Comparison of ENCODE assay signal across 21 cellular contexts in the genomic region with DNA sequence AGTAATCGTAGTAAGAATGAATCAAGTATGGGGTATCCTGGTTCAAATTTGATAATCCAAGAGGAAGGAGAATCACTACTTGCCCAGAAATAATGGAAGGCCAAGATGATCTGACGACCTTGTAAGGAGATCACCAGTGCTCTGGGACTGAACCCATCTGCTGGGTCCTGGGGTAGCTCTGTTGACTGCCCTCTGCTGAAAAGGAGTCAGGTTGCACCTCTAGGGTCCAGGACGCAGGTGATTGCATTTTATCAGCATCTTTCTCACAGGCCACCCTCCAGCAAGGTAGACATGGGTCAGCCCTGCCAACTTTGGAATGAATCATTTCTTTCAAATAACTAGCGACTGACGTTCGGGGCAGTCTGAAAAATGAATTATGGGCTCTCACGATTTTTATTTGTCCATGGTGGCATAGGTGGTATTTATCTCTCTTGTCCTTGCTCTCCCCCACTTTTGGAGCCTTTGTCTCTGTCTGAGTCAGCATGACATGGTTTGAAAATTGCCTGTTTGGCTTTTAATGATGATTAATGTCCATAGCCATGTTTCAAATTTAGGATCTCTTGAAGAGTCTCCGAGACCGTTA.
DNase-seq lines count a peak whose midpoint lies in the region; ATAC-seq, FAIRE-seq and TF ChIP-seq lines count a peak whose summit lies in the region.
"Had no signal": no experiment of that assay in that cellular context is flagged by ENCODE, and none has a peak within 500 bp of the region (broad histone marks: within the 10 kb centered on the region; RNA-seq: fewer than 3 reads in every experiment).

No MANE protein-coding gene starts in this region.

- TF ChIP-seq POLR2A in A549 (IDR thresholded peaks at IDR 0.05; ENCODE audit: low read length) (no peak), H1 (IDR thresholded peaks at IDR 0.05; ENCODE audit: control extremely low read depth in 1 of 2, low read depth in 2 of 2, low read length in 2 of 2) (no peak)

- H3K36me3 ChIP-seq in H1 (ENCODE audit: control insufficient read depth in 2 of 4, insufficient read depth in 4 of 4, low read length in 3 of 4) (peaks cover 0 to 2% (median 0%) of the 10 kb centered on the region in 4 experiments; a peak in 1 of 8 replicates), SK-N-SH (replicated peaks in 1 of 2; ENCODE audit: control insufficient read depth in 1 of 2, insufficient read depth in 2 of 2, low read length in 1 of 2) (no peaks in the 10 kb centered on the region)
- H3K36me3 ChIP-seq: left lung had no signal

- H2AFZ ChIP-seq in H9 (ENCODE audit: low read length) (no peak overlapping the region), H1 (ENCODE audit: low read length) (no peak overlapping the region), SK-N-SH (ENCODE audit: low read depth) (no peak overlapping the region)

- no peaks in the 10 kb centered on the region for H3K9me3 Mint-ChIP-seq in H9
- H3K9me3 Mint-ChIP-seq in activated CD8-positive, alpha-beta T cell treated with anti-CD3 and anti-CD28 coated beads, Interleukin-2, amount 10 ng/mL, durations not matched to agents 7 days and 5 days (ENCODE audit: insufficient read depth), result no peaks in the 10 kb centered on the region
- peaks cover 0 to 3% (median 0%) of the 10 kb centered on the region in 9 donors for H3K9me3 Mint-ChIP-seq in naive thymus-derived CD8-positive, alpha-beta T cell
- H3K9me3 Mint-ChIP-seq: activated naive CD4-positive, alpha-beta T cell treated with anti-CD3 and anti-CD28 coated beads, Interleukin-2, amount 50 U/mL, for 24 hours; activated T-cell treated with anti-CD3 and anti-CD28 coated beads, Interleukin-2, amount 50 U/mL, for 24 hours; CD4-positive, alpha-beta T cell had no signal

- no peaks in the 10 kb centered on the region for H3K27me3 Mint-ChIP-seq in H9 (ENCODE audit: low read depth)
- no peaks in the 10 kb centered on the region for H3K27me3 Mint-ChIP-seq in activated CD8-positive, alpha-beta T cell treated with anti-CD3 and anti-CD28 coated beads, Interleukin-2, amount 10 ng/mL, durations not matched to agents 7 days and 5 days (ENCODE audit: low read depth)
- H3K27me3 Mint-ChIP-seq in naive thymus-derived CD8-positive, alpha-beta T cell, result no peaks in the 10 kb centered on the region
- H3K27me3 Mint-ChIP-seq: activated naive CD4-positive, alpha-beta T cell treated with anti-CD3 and anti-CD28 coated beads, Interleukin-2, amount 50 U/mL, for 24 hours; activated T-cell treated with anti-CD3 and anti-CD28 coated beads, Interleukin-2, amount 50 U/mL, for 24 hours; CD4-positive, alpha-beta T cell had no signal

- H3K27ac Mint-ChIP-seq in H9, result peak overlapping the region in 1 of 3 experiments; percentile 63; a peak in 1 of 7 replicates
- no peak overlapping the region for H3K27ac Mint-ChIP-seq in activated CD8-positive, alpha-beta T cell treated with anti-CD3 and anti-CD28 coated beads, Interleukin-2, amount 10 ng/mL, durations not matched to agents 7 days and 5 days
- peak overlapping the region in 1 of 10 donors; percentile 4 for H3K27ac Mint-ChIP-seq in naive thymus-derived CD8-positive, alpha-beta T cell
- H3K27ac Mint-ChIP-seq: activated naive CD4-positive, alpha-beta T cell treated with anti-CD3 and anti-CD28 coated beads, Interleukin-2, amount 50 U/mL, for 24 hours; activated T-cell treated with anti-CD3 and anti-CD28 coated beads, Interleukin-2, amount 50 U/mL, for 24 hours; CD4-positive, alpha-beta T cell had no signal

- no peak overlapping the region; a peak in 2 of 6 replicates for H3K27ac ChIP-seq in A549
- H3K27ac ChIP-seq in H9 (ENCODE audit: insufficient read length, low read depth, low read length), result no peak overlapping the region
- H3K27ac ChIP-seq in H1 (ENCODE audit: low read depth, low read length), result no peak overlapping the region
- peak overlapping the region in 1 of 2 experiments; percentile 84; a peak in 2 of 4 replicates for H3K27ac ChIP-seq in SK-N-SH (ENCODE audit: low read depth in 2 of 2, low read length in 1 of 2)
- H3K27ac ChIP-seq: coronary artery, left lung had no signal

- no peak overlapping the region for H2BK120ac ChIP-seq in H9 (ENCODE audit: low read depth, low read length, poor library complexity, severe bottlenecking)
- no peak overlapping the region for H2BK120ac ChIP-seq in H1 (replicated peaks; ENCODE audit: low read depth, low read length)

- no peaks in the 10 kb centered on the region for H3K79me2 ChIP-seq in H9 (ENCODE audit: insufficient read depth, low read length)
- H3K79me2 ChIP-seq in H1 (ENCODE audit: control insufficient read depth in 1 of 2, insufficient read depth in 2 of 2, low read length in 2 of 2), result peaks cover 0 to 41% of the 10 kb centered on the region in 2 experiments; a peak in 2 of 4 replicates
- no peaks in the 10 kb centered on the region; the same call in 1 of the 2 replicates for H3K79me2 ChIP-seq in SK-N-SH (ENCODE audit: insufficient read depth)

- H3K4me2 ChIP-seq in A549 (no peak overlapping the region), H9 (ENCODE audit: insufficient read depth, insufficient read length, low read length) (no peak overlapping the region), H1 (ENCODE audit: insufficient read depth in 1 of 2, low read depth in 2 of 2, low read length in 2 of 2) (no peak overlapping the region), SK-N-SH (no peak overlapping the region)

- no peak overlapping the region for H2BK15ac ChIP-seq in H9 (ENCODE audit: low read depth, low read length)
- H2BK15ac ChIP-seq in H1 (ENCODE audit: low read length), result no peak overlapping the region

- no peak overlapping the region for H4K8ac ChIP-seq in H9 (replicated peaks; ENCODE audit: insufficient read length, low read depth, low read length)
- H4K8ac ChIP-seq in H1 (ENCODE audit: extremely low read depth, insufficient read depth, low read length), result no peak overlapping the region; the same call in 1 of the 2 replicates

- TF ChIP-seq CTCF in A549 (IDR thresholded peaks at IDR 0.05), result no peak
- TF ChIP-seq CTCF in H9 (conservative IDR thresholded peaks at IDR 0.05), result peak; percentile 45; the same call in 2 of the 3 replicates
- TF ChIP-seq CTCF in H1 (IDR thresholded peaks at IDR 0.05; ENCODE audit: control extremely low read depth in 1 of 3, insufficient read depth in 1 of 3, low read depth in 1 of 3, low read length in 3 of 3), result peak; percentile 30 to 46 (median 31); a peak in 3 of 4 replicates
- no peak for TF ChIP-seq CTCF in SK-N-SH (IDR thresholded peaks at IDR 0.05)
- TF ChIP-seq CTCF in foreskin fibroblast (IDR thresholded peaks at IDR 0.05; ENCODE audit: low read depth, low read length), result no peak

- H3F3A ChIP-seq in SK-N-SH (replicated peaks; ENCODE audit: insufficient read depth), result peaks cover 27% of the 10 kb centered on the region

- H2BK12ac ChIP-seq in H9 (ENCODE audit: insufficient read length, low read depth, low read length) (no peak overlapping the region), H1 (ENCODE audit: low read depth, low read length) (no peak overlapping the region)

- no peak overlapping the region for H4K5ac ChIP-seq in H9 (ENCODE audit: insufficient read length, low read depth, low read length)
- H4K5ac ChIP-seq in H1 (ENCODE audit: insufficient read length, low read depth, low read length), result no peak overlapping the region

- H2BK5ac ChIP-seq in H9 (ENCODE audit: insufficient read length, low read length) (no peak overlapping the region), H1 (ENCODE audit: low read depth, low read length) (no peak overlapping the region)

- H2AK5ac ChIP-seq in H9 (ENCODE audit: insufficient read length, low read length) (no peak overlapping the region), H1 (ENCODE audit: low read depth, low read length) (no peak overlapping the region)

- H3K4me1 ChIP-seq in A549, result peaks cover 24% of the 10 kb centered on the region
- H3K4me1 ChIP-seq in H9 (ENCODE audit: insufficient read depth, low read length), result peaks cover 1% of the 10 kb centered on the region; the same call in 1 of the 2 replicates
- peaks cover 0 to 8% (median 3%) of the 10 kb centered on the region in 4 experiments; a peak in 2 of 7 replicates for H3K4me1 ChIP-seq in H1 (replicated peaks in 1 of 4; ENCODE audit: control insufficient read depth in 3 of 4, insufficient read depth in 4 of 4, low read length in 3 of 4)
- peaks cover 22 to 66% of the 10 kb centered on the region in 2 experiments for H3K4me1 ChIP-seq in SK-N-SH (ENCODE audit: control insufficient read depth in 1 of 2, insufficient read depth in 2 of 2, low read depth in 1 of 2, low read length in 1 of 2)

- no peak overlapping the region for H3T11ph ChIP-seq in H9 (ENCODE audit: low read length)

- TF ChIP-seq EP300 in A549 (IDR thresholded peaks at IDR 0.05) (no peak), H1 (IDR thresholded peaks at IDR 0.05; ENCODE audit: borderline replicate concordance in 1 of 2, low read depth in 2 of 2, low read length in 2 of 2) (no peak), SK-N-SH (IDR thresholded peaks at IDR 0.05; ENCODE audit: borderline replicate concordance in 1 of 2, low read depth in 1 of 2, low read length in 1 of 2) (no peak)

- peak; percentile 10 to 71; a peak in 3 of 6 replicates for ATAC-seq in A549
- ATAC-seq in activated CD8-positive, alpha-beta T cell treated with anti-CD3 and anti-CD28 coated beads, Interleukin-2, amount 10 ng/mL, durations not matched to agents 7 days and 5 days, result no peak
- ATAC-seq in naive thymus-derived CD8-positive, alpha-beta T cell, result no peak
- ATAC-seq: left lung, sciatic nerve had no signal

- H3K27me3 ChIP-seq in H9 (ENCODE audit: insufficient read depth, low read length) (no peaks in the 10 kb centered on the region), H1 (replicated peaks in 1 of 4; ENCODE audit: control insufficient read depth in 3 of 4, extremely low read depth in 1 of 4, insufficient read depth in 3 of 4, low read length in 3 of 4) (no peaks in the 10 kb centered on the region), SK-N-SH (ENCODE audit: insufficient read depth) (no peaks in the 10 kb centered on the region)
- H3K27me3 ChIP-seq: left lung had no signal

- TF ChIP-seq RAD21 in A549 (conservative IDR thresholded peaks at IDR 0.05 in 1 of 2, IDR thresholded peaks at IDR 0.05 in 1 of 2), result peak; percentile 11; a peak in 1 of 5 replicates
- TF ChIP-seq RAD21 in H1 (IDR thresholded peaks at IDR 0.05 in 1 of 2, conservative IDR thresholded peaks at IDR 0.05 in 1 of 2; ENCODE audit: low read depth in 2 of 2, low read length in 2 of 2), result peak; percentile 43 to 58
- no peak for TF ChIP-seq RAD21 in SK-N-SH (IDR thresholded peaks at IDR 0.05; ENCODE audit: low read length)

- H3K9ac ChIP-seq in H9 (ENCODE audit: extremely low read depth, insufficient read length, low read length) (no peak overlapping the region), H1 (replicated peaks in 1 of 4; ENCODE audit: extremely low read depth in 1 of 4, low read depth in 3 of 4, low read length in 3 of 4) (0 out of 7 replicates have a peak overlapping the region, but pooled peaks of 1 of the 4 experiments have one; percentile 15), SK-N-SH (no peak overlapping the region)

- H2BK20ac ChIP-seq in H9 (ENCODE audit: low read depth, low read length, poor library complexity, severe bottlenecking) (no peak overlapping the region), H1 (ENCODE audit: low read length) (no peak overlapping the region)

- no peak overlapping the region for H3K4me3 Mint-ChIP-seq in H9
- H3K4me3 Mint-ChIP-seq in activated CD8-positive, alpha-beta T cell treated with anti-CD3 and anti-CD28 coated beads, Interleukin-2, amount 10 ng/mL, durations not matched to agents 7 days and 5 days, result no peak overlapping the region
- no peak overlapping the region for H3K4me3 Mint-ChIP-seq in naive thymus-derived CD8-positive, alpha-beta T cell
- H3K4me3 Mint-ChIP-seq: activated naive CD4-positive, alpha-beta T cell treated with anti-CD3 and anti-CD28 coated beads, Interleukin-2, amount 50 U/mL, for 24 hours; activated T-cell treated with anti-CD3 and anti-CD28 coated beads, Interleukin-2, amount 50 U/mL, for 24 hours; CD4-positive, alpha-beta T cell had no signal

- no peak overlapping the region for H4K91ac ChIP-seq in H9 (ENCODE audit: insufficient read length, low read depth, low read length)
- no peak overlapping the region for H4K91ac ChIP-seq in H1 (replicated peaks; ENCODE audit: insufficient read length, low read length)

- H3K56ac ChIP-seq in H9 (ENCODE audit: insufficient read length, low read depth, low read length) (no peak overlapping the region), H1 (replicated peaks; ENCODE audit: insufficient read length, low read depth, low read length) (no peak overlapping the region)

- no peaks in the 10 kb centered on the region for H3K9me2 ChIP-seq in SK-N-SH

- H3K18ac ChIP-seq in H9 (ENCODE audit: insufficient read length, low read depth, low read length) (no peak overlapping the region), H1 (ENCODE audit: extremely low read depth, low read length) (no peak overlapping the region)

- H3K4ac ChIP-seq in H9 (ENCODE audit: low read depth, low read length) (no peak overlapping the region), H1 (replicated peaks; ENCODE audit: insufficient read length, low read depth, low read length) (no peak overlapping the region)

- H3K79me1 ChIP-seq in H9 (ENCODE audit: insufficient read depth, low read depth, low read length, poor library complexity, severe bottlenecking) (no peaks in the 10 kb centered on the region), H1 (ENCODE audit: low read depth, low read length) (peaks cover 2% of the 10 kb centered on the region; the same call in 1 of the 2 replicates)

- FAIRE-seq in A549 (lab: Jason Lieb, UNC) (no peak), H1 (lab: Jason Lieb, UNC) (no peak)
- FAIRE-seq: frontal cortex had no signal

- H3K23me2 ChIP-seq in H9 (ENCODE audit: insufficient read length, low read depth, low read length, poor library complexity, severe bottlenecking) (no peaks in the 10 kb centered on the region), H1 (ENCODE audit: low read depth, low read length) (no peaks in the 10 kb centered on the region)

- POLR2A ChIA-PET in A549 (lab: Yijun Ruan, JAX), result interaction anchor here (0.7 kb wide), 1 partner anchor 207 kb away, joined by 3 read pairs; no protein-coding TSS in a partner anchor
- POLR2A ChIA-PET in H1 (lab: Charles Lee; ENCODE audit: partially characterized antibody), result no interaction called here
- POLR2A ChIA-PET in SK-N-SH (lab: Yijun Ruan, JAX), result interaction anchor here (0.6 to 2.1 kb wide), 17 partner anchors 12 to 320 kb away, joined by 3 to 12 read pairs (median 5); a partner anchor contains a TSS
- POLR2A ChIA-PET in activated CD8-positive, alpha-beta T cell treated with anti-CD3 and anti-CD28 coated beads, Interleukin-2, amount 10 ng/mL, durations not matched to agents 7 days and 5 days (lab: Charles Lee), result no interaction called here
- POLR2A ChIA-PET in naive thymus-derived CD8-positive, alpha-beta T cell (lab: Charles Lee), result no interaction called here

- peaks cover 8 to 11% (median 11%) of the 10 kb centered on the region in 3 experiments; a peak in 4 of 7 replicates for H3K36me3 Mint-ChIP-seq in H9 (ENCODE audit: insufficient read depth in 1 of 3, low read depth in 3 of 3)
- H3K36me3 Mint-ChIP-seq in activated CD8-positive, alpha-beta T cell treated with anti-CD3 and anti-CD28 coated beads, Interleukin-2, amount 10 ng/mL, durations not matched to agents 7 days and 5 days (ENCODE audit: low read depth), result peaks cover 23% of the 10 kb centered on the region
- H3K36me3 Mint-ChIP-seq in naive thymus-derived CD8-positive, alpha-beta T cell, result peaks cover 0 to 14% (median 9%) of the 10 kb centered on the region in 3 donors

- H3K23ac ChIP-seq in H9 (ENCODE audit: insufficient read length, low read depth, low read length) (no peak overlapping the region), H1 (ENCODE audit: insufficient read length) (no peak overlapping the region)

- peaks cover 18 to 36% of the 10 kb centered on the region in 2 experiments for H3K4me1 Mint-ChIP-seq in H9
- H3K4me1 Mint-ChIP-seq in activated CD8-positive, alpha-beta T cell treated with anti-CD3 and anti-CD28 coated beads, Interleukin-2, amount 10 ng/mL, durations not matched to agents 7 days and 5 days (ENCODE audit: low read depth), result peaks cover 21% of the 10 kb centered on the region
- H3K4me1 Mint-ChIP-seq in naive thymus-derived CD8-positive, alpha-beta T cell, result peaks cover 23 to 61% (median 42%) of the 10 kb centered on the region in 4 donors

- H3K9me3 ChIP-seq in A549, result 0 out of 3 replicates have a peak, but pooled peaks cover 4% of the 10 kb centered on the region
- no peaks in the 10 kb centered on the region for H3K9me3 ChIP-seq in H9 (ENCODE audit: control insufficient read depth, low read depth, low read length)
- no peaks in the 10 kb centered on the region for H3K9me3 ChIP-seq in H1 (ENCODE audit: insufficient read depth in 2 of 2, low read depth in 1 of 2, low read length in 1 of 2)
- H3K9me3 ChIP-seq in SK-N-SH, result no peaks in the 10 kb centered on the region
- H3K9me3 ChIP-seq: left lung had no signal

- no peak overlapping the region for H3K4me3 ChIP-seq in A549
- no peak overlapping the region for H3K4me3 ChIP-seq in H1 (ENCODE audit: extremely low read depth in 1 of 4, insufficient read depth in 2 of 4, low read depth in 3 of 4, low read length in 4 of 4)
- no peak overlapping the region for H3K4me3 ChIP-seq in SK-N-SH (ENCODE audit: low read depth in 2 of 2, low read length in 1 of 2)
- no peak overlapping the region for H3K4me3 ChIP-seq in foreskin fibroblast (ENCODE audit: low read depth in 1 of 2, low read length in 2 of 2)
- H3K4me3 ChIP-seq: coronary artery, left lung had no signal

- H4K20me1 ChIP-seq in H9 (ENCODE audit: control insufficient read depth, insufficient read depth, insufficient read length), result no peaks in the 10 kb centered on the region
- H4K20me1 ChIP-seq in H1 (replicated peaks in 1 of 2; ENCODE audit: control insufficient read depth in 1 of 2, insufficient read depth in 2 of 2, low read length in 2 of 2), result peaks cover 0 to 7% of the 10 kb centered on the region in 2 experiments
- no peaks in the 10 kb centered on the region for H4K20me1 ChIP-seq in SK-N-SH (ENCODE audit: insufficient read depth)

- CTCF ChIA-PET in A549 (lab: Yijun Ruan, JAX) (interaction anchor here (1.4 to 2.6 kb wide), 2 partner anchors 9 to 13 kb away, joined by 3 to 6 read pairs; no protein-coding TSS in a partner anchor), H1 (lab: Charles Lee; ENCODE audit: partially characterized antibody) (interaction anchor here (0.7 to 3.2 kb wide), 15 partner anchors 9 to 223 kb away, joined by 3 to 14 read pairs (median 4); no protein-coding TSS in a partner anchor), SK-N-SH (lab: Yijun Ruan, JAX) (interaction anchor here (0.9 to 2.8 kb wide), 15 partner anchors 11 to 364 kb away, joined by 3 to 13 read pairs (median 3); no protein-coding TSS in a partner anchor)
- CTCF ChIA-PET in activated CD8-positive, alpha-beta T cell treated with anti-CD3 and anti-CD28 coated beads, Interleukin-2, amount 10 ng/mL, durations not matched to agents 7 days and 5 days (lab: Charles Lee), result interaction anchor here (0.9 to 1.6 kb wide), 6 partner anchors 9 to 413 kb away, joined by 3 to 7 read pairs (median 4); no protein-coding TSS in a partner anchor

- 75% methylated on average over 9 of the region's 9 CpGs for WGBS in A549 (ENCODE audit: missing lambda C conversion rate)
- no CpG with 5 or more reads among the region's 9 CpGs for WGBS in H9 (ENCODE audit: extremely low coverage, insufficient read length, low lambda C conversion rate)
- 90% methylated on average over 9 of the region's 9 CpGs; no CpG with 5 or more reads in 1 of the 2 experiments for WGBS in H1 (ENCODE audit: extremely low coverage in 1 of 2, insufficient coverage in 1 of 2, insufficient read length in 1 of 2, insufficient replicate concordance in 2 of 2, low coverage in 1 of 2, low lambda C conversion rate in 2 of 2, missing lambda C conversion rate in 1 of 2), 2 experiments
- 83% methylated on average over 9 of the region's 9 CpGs for WGBS in SK-N-SH (ENCODE audit: low lambda C conversion rate)

- DNase-seq in A549 (ENCODE audit: low read depth in 1 of 2, low spot score in 1 of 2), result peak in 1 of 2 experiments; percentile 28
- no peak for DNase-seq in H9
- DNase-seq in NCI-H748 (lab: John Stamatoyannopoulos, UW; ENCODE audit: unreplicated experiment), result peak; percentile 76
- no peak for DNase-seq in H1 (ENCODE audit: low read depth in 1 of 2, low spot score in 2 of 2)
- DNase-seq in SK-N-SH, result no peak
- no peak for DNase-seq in activated CD8-positive, alpha-beta T cell treated with anti-CD3 and anti-CD28 coated beads, Interleukin-2, amount 10 ng/mL, durations not matched to agents 7 days and 5 days
- no peak for DNase-seq in naive thymus-derived CD8-positive, alpha-beta T cell
- no peak for DNase-seq in foreskin fibroblast
- DNase-seq: activated CD4-positive, alpha-beta T cell treated with anti-CD3 and anti-CD28 coated beads, Interleukin-2, amount 50 U/mL, for 48 hours; activated T-cell treated with anti-CD3 and anti-CD28 coated beads, Interleukin-2, amount 50 U/mL, for 24 hours; CD4-positive, alpha-beta T cell; H7; left lung; NCI-H2029 treated with DMSO at 0.1 percent for 48 hours; nucleus accumbens; RPMI8226; stimulated activated CD4-positive, alpha-beta T cell treated with anti-CD3 and anti-CD28 coated beads, Interleukin-1b, Interleukin-23, amount 100 ng/mL, for 48 hours had no signal

- H3K14ac ChIP-seq in H9 (ENCODE audit: insufficient read depth, low read length), result no peak overlapping the region
- no peak overlapping the region for H3K14ac ChIP-seq in H1 (ENCODE audit: insufficient read length)

Comparison
In these comparisons a context has a peak if more than half of its experiments do, and no peak if none do; other contexts are left out.
1. ATAC-seq: peak in A549 (2 of 2); none in activated CD8-positive, alpha-beta T cell treated with anti-CD3 and anti-CD28 coated beads, Interleukin-2, amount 10 ng/mL, durations not matched to agents 7 days and 5 days (single experiment) and naive thymus-derived CD8-positive, alpha-beta T cell (0 of 2).
2. CTCF ChIP-seq: peak in H9 (single experiment) and H1 (3 of 3); none in A549 (single experiment), SK-N-SH (single experiment) and foreskin fibroblast (single experiment).
3. POLR2A ChIA-PET loops: an anchor here in A549 (0.7 kb wide) and SK-N-SH (0.6 to 2.1 kb wide); none called in H1, activated CD8-positive, alpha-beta T cell treated with anti-CD3 and anti-CD28 coated beads, Interleukin-2, amount 10 ng/mL, durations not matched to agents 7 days and 5 days and naive thymus-derived CD8-positive, alpha-beta T cell.